8 cellular contexts compared by ENCODE assay signal in the genomic region with DNA sequence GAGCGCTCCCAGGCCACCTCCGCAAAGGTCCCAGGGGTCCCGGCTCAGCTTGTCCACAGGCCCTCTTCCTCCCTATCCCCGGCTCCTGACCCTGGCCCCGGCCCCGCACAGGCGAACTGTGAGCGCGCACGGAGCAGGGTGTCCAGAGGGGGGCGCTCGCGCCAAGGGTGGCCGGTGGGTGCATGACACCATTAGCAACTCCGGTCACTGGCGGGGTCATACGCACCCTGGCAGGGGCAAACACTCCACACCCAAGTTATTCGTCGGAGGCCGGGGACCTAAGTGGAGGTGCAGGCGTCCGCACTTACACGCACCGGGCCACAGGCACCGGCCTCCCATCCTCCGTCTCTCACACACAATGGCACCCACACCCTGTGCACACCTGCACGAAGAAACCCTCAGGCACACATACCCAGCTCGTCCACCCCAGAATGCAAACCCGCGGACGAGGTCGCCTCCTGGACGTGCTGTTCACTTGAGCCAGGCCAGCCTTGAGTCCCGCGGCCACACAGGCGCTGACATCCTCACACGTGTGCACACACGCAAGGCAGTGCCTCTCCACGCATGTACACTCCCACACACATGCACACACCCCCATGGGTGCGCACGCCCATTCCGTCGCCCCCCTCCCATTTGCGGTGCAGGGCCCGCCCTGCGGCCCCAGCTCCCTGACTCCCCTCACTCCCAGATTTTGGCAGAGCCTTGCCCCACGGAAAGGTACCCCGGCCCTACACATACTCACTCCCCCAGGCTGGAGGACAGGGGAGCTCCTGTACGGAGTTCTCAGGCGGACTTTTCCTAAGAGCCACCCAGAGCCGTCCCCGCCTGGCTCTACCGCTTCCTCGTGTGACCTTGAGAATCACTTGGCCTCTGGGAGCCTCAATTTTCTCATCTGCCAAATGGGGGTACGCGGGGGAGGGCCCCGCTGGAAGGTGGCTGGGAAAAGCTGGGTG. TPM values are rescaled to one million over a fixed set of nuclear protein-coding genes. Genes with fewer than 3 reads are reported as not detected.
A peak's percentile ranks its signal among the peaks of the same experiment; 100 is the strongest.
DNase-seq lines count a peak whose midpoint lies in the region; ATAC-seq and TF ChIP-seq lines count a peak whose summit lies in the region.

A gene (minus strand): TSS at position 552 of the 953 bp plus-strand sequence. CDS start 1,276 bp downstream, outside the sequence.

- TF ChIP-seq CTCF in GM12875 (IDR thresholded peaks at IDR 0.05; ENCODE audit: borderline replicate concordance, insufficient read depth, low read depth, low read length) (peak; percentile 88), esophagus muscularis mucosa (IDR thresholded peaks at IDR 0.05) (peak; percentile 80 to 89 (median 83)), natural killer cell (IDR thresholded peaks at IDR 0.05) (peak; percentile 62)

- H3K27me3 Mint-ChIP-seq in natural killer cell (ENCODE audit: low read depth in 2 of 2): no peaks in the 10 kb centered on the region

- H3K4me3 Mint-ChIP-seq in natural killer cell: peak within 1 kb of the TSS; percentile 99

- H3K4me1 ChIP-seq in esophagus muscularis mucosa: peaks cover 28 to 70% (median 61%) of the 10 kb centered on the region in 4 donors

- DNase-seq in NOMO-1 (lab: John Stamatoyannopoulos, UW; ENCODE audit: unreplicated experiment in 2 of 2) (peak; percentile 75 to 86), activated T-cell treated with anti-CD3 and anti-CD28 coated beads for 48 hours (ENCODE audit: low read depth) (peak; percentile 77), esophagus muscularis mucosa (ENCODE audit: extremely low spot score) (no peak), natural killer cell (peak; percentile 92), NCI-H1048 (lab: John Stamatoyannopoulos, UW) (no peak), superior temporal gyrus (ENCODE audit: extremely low spot score) (no peak)
- peak; percentile 69 for DNase-seq in stimulated activated naive CD4-positive, alpha-beta T cell treated with Interleukin-2 at 50 U/mL for 16 hours (lab: John Stamatoyannopoulos, UW)

- no peaks in the 10 kb centered on the region for H3K9me3 ChIP-seq in esophagus muscularis mucosa

- H3K36me3 Mint-ChIP-seq in natural killer cell: no peaks in the 10 kb centered on the region

- peak; percentile 59 to 80 (median 62) for ATAC-seq in natural killer cell

- no peak for TF ChIP-seq POLR2A in esophagus muscularis mucosa (IDR thresholded peaks at IDR 0.05; ENCODE audit: low read depth)

- peak within 1 kb of the TSS; percentile 98 for H3K27ac Mint-ChIP-seq in natural killer cell

- 3% methylated on average over 33 of the region's 57 CpGs for WGBS in esophagus muscularis mucosa

- H3K27ac ChIP-seq in esophagus muscularis mucosa (replicated peaks in 1 of 4): peak within 1 kb of the TSS; percentile 92 to 99 (median 96)

- H3K4me3 ChIP-seq in GM12875 (ENCODE audit: low read depth, low read length) (peak within 1 kb of the TSS; percentile 64), esophagus muscularis mucosa (peak within 1 kb of the TSS; percentile 59 to 73 (median 69))

- H3K36me3 ChIP-seq in esophagus muscularis mucosa: peaks cover 0 to 18% (median 5%) of the 10 kb centered on the region in 4 donors

- no peak for TF ChIP-seq EP300 in esophagus muscularis mucosa (IDR thresholded peaks at IDR 0.05)

- no peaks in the 10 kb centered on the region for H3K9me3 Mint-ChIP-seq in natural killer cell

- H3K27me3 ChIP-seq in esophagus muscularis mucosa: no peaks in the 10 kb centered on the region

- intact Hi-C loops in esophagus muscularis mucosa (cut with DNase I): loop anchor here (2.0 to 5.0 kb wide), 2 partner anchors 33 to 59 kb away; a partner anchor contains a TSS
- intact Hi-C loops in natural killer cell (cut with micrococcal nuclease): loop anchor here (1.0 to 5.0 kb wide), 3 partner anchors 23 to 68 kb away; a partner anchor contains a TSS

- H3K4me1 Mint-ChIP-seq in natural killer cell: peaks cover 33 to 73% of the 10 kb centered on the region in 2 donors

RNA-seq across cellular contexts. Expression of the gene that starts here (rescaled TPM):
- 10 to 100 TPM; 32.8 to 72.8 (median 34.9) TPM for total RNA-seq in esophagus muscularis mucosa
- 100 to 1,000 TPM; 371 to 417 (median 394) TPM for total RNA-seq in natural killer cell

Comparison
In these comparisons a context has a peak if more than half of its experiments do, and no peak if none do; other contexts are left out.
1. RNA of the gene that starts here (total RNA-seq): 371 to 417 TPM in natural killer cell; 32.8 to 72.8 TPM in esophagus muscularis mucosa; every median in the first group is over 4 times any median in the second.
2. DNase-seq: peak in NOMO-1 (2 of 2), activated T-cell treated with anti-CD3 and anti-CD28 coated beads for 48 hours (single experiment), natural killer cell (single experiment) and stimulated activated naive CD4-positive, alpha-beta T cell treated with Interleukin-2 at 50 U/mL for 16 hours (single experiment); none in esophagus muscularis mucosa (single experiment), NCI-H1048 (single experiment) and superior temporal gyrus (single experiment).
3. Peak in every context shown above with its lines, with median percentiles within 50 percentile points of each other: CTCF ChIP-seq.